In genomic region chr17:30372755-30373154, GRCh38 we compare ENCODE assay signal across 13 cellular contexts. TPM values are rescaled to one million over a fixed set of nuclear protein-coding genes. Genes with fewer than 3 reads are reported as not detected.
A peak's percentile ranks its signal among the peaks of the same experiment; 100 is the strongest.
DNase-seq lines count a peak whose midpoint lies in the region; ATAC-seq and TF ChIP-seq lines count a peak whose summit lies in the region.
"Had no signal": no experiment of that assay in that cellular context is flagged by ENCODE, and none has a peak within 500 bp of the region (broad histone marks: within the 10 kb centered on the region; RNA-seq: fewer than 3 reads in every experiment).

No MANE protein-coding gene starts in this region.

- H4K20me1 ChIP-seq in DND-41 (ENCODE audit: insufficient read depth, low read length), result no peaks in the 10 kb centered on the region

- no peak overlapping the region for H3K4me3 ChIP-seq in DND-41 (ENCODE audit: low read depth in 1 of 2, low read length in 2 of 2)
- H3K4me3 ChIP-seq in H7 (ENCODE audit: insufficient read depth, low read depth, low read length), result no peak overlapping the region
- H3K4me3 ChIP-seq in right atrium auricular region, result no peak overlapping the region
- H3K4me3 ChIP-seq: gastrocnemius medialis, spleen had no signal

- no peaks in the 10 kb centered on the region for H3K36me3 ChIP-seq in DND-41 (ENCODE audit: insufficient read depth, low read length)
- H3K36me3 ChIP-seq in H7 (replicated peaks; ENCODE audit: control insufficient read depth, insufficient read depth, low read length), result no peaks in the 10 kb centered on the region
- H3K36me3 ChIP-seq in right atrium auricular region, result no peaks in the 10 kb centered on the region
- H3K36me3 ChIP-seq: gastrocnemius medialis, spleen had no signal

- no peak for ATAC-seq in DND-41 (ENCODE audit: insufficient read depth, low read depth)
- peak; percentile 87 for ATAC-seq in foreskin keratinocyte
- ATAC-seq in GM21528 (IDR thresholded peaks at IDR 0.05; ENCODE audit: low FRiP score, unreplicated experiment), result no peak
- ATAC-seq: gastrocnemius medialis had no signal

- TF ChIP-seq CTCF in DND-41 (IDR thresholded peaks at IDR 0.05; ENCODE audit: borderline replicate concordance, extremely low read depth, low read length, poor library complexity, severe bottlenecking), result peak; percentile 32
- peak; percentile 58 for TF ChIP-seq CTCF in foreskin keratinocyte (conservative IDR thresholded peaks at IDR 0.05)
- TF ChIP-seq CTCF in right atrium auricular region (IDR thresholded peaks at IDR 0.05), result no peak

- H3K9me3 ChIP-seq in DND-41 (ENCODE audit: insufficient read depth, low read length, severe bottlenecking), result no peaks in the 10 kb centered on the region
- no peaks in the 10 kb centered on the region for H3K9me3 ChIP-seq in right atrium auricular region
- H3K9me3 ChIP-seq: gastrocnemius medialis, spleen had no signal

- H3K4me1 Mint-ChIP-seq in T-helper 1 cell treated with Interleukin-12 subunit alpha and Interleukin-12 subunit beta and Interleukin-4 antibody, amounts not matched to agents 30 μg/mL and 1 μg/mL, for 36 hours (ENCODE audit: low read depth), result peaks cover 28% of the 10 kb centered on the region

- no peaks in the 10 kb centered on the region for H3K79me2 ChIP-seq in DND-41 (ENCODE audit: insufficient read depth, low read length)

- no peak overlapping the region for H3K27ac ChIP-seq in DND-41 (ENCODE audit: low read length)
- no peak overlapping the region for H3K27ac ChIP-seq in foreskin keratinocyte
- no peak overlapping the region for H3K27ac ChIP-seq in right atrium auricular region
- H3K27ac ChIP-seq: gastrocnemius medialis, spleen had no signal

- H3K9ac ChIP-seq in DND-41 (ENCODE audit: low read depth, low read length), result no peak overlapping the region

- H3K27me3 ChIP-seq in DND-41 (ENCODE audit: insufficient read depth, low read length, poor library complexity) (peaks cover 3% of the 10 kb centered on the region), H7 (ENCODE audit: control insufficient read depth, insufficient read depth, low read length) (peaks cover 8% of the 10 kb centered on the region), foreskin keratinocyte (no peaks in the 10 kb centered on the region), right atrium auricular region (no peaks in the 10 kb centered on the region)
- H3K27me3 ChIP-seq: gastrocnemius medialis had no signal

- H3K4me1 ChIP-seq in DND-41 (ENCODE audit: insufficient read depth, low read length) (no peaks in the 10 kb centered on the region), foreskin keratinocyte (peaks cover 14% of the 10 kb centered on the region), right atrium auricular region (peaks cover 0 to 13% of the 10 kb centered on the region in 2 donors)
- H3K4me1 ChIP-seq: gastrocnemius medialis had no signal

- no peak overlapping the region for H2AFZ ChIP-seq in DND-41 (ENCODE audit: low read depth, low read length)

- H3K27ac Mint-ChIP-seq in T-helper 1 cell treated with Interleukin-12 subunit alpha and Interleukin-12 subunit beta and Interleukin-4 antibody, amounts not matched to agents 30 μg/mL and 1 μg/mL, for 36 hours, result peak overlapping the region; percentile 22

- peaks cover 2% of the 10 kb centered on the region for H3K36me3 Mint-ChIP-seq in T-helper 1 cell treated with Interleukin-12 subunit alpha and Interleukin-12 subunit beta and Interleukin-4 antibody, amounts not matched to agents 30 μg/mL and 1 μg/mL, for 36 hours (ENCODE audit: low read depth)

- DNase-seq in DND-41 (no peak), H7 (peak; percentile 20), foreskin keratinocyte (peak; percentile 85 to 92), right atrium auricular region (ENCODE audit: low spot score) (no peak), T-helper 9 cell (no peak), occipital lobe (lab: John Stamatoyannopoulos, UW) (no peak)
- DNase-seq: gastrocnemius medialis, NCI-H2171, spleen had no signal

- no peaks in the 10 kb centered on the region for H3K27me3 Mint-ChIP-seq in T-helper 1 cell treated with Interleukin-12 subunit alpha and Interleukin-12 subunit beta and Interleukin-4 antibody, amounts not matched to agents 30 μg/mL and 1 μg/mL, for 36 hours (ENCODE audit: low read depth)

- no peak overlapping the region for H3K4me2 ChIP-seq in DND-41 (ENCODE audit: insufficient read depth, low read length)

- no peak overlapping the region for H3K4me3 Mint-ChIP-seq in T-helper 1 cell treated with Interleukin-12 subunit alpha and Interleukin-12 subunit beta and Interleukin-4 antibody, amounts not matched to agents 30 μg/mL and 1 μg/mL, for 36 hours

- no peaks in the 10 kb centered on the region for H3K9me3 Mint-ChIP-seq in T-helper 1 cell treated with Interleukin-12 subunit alpha and Interleukin-12 subunit beta and Interleukin-4 antibody, amounts not matched to agents 30 μg/mL and 1 μg/mL, for 36 hours

RNA-seq across cellular contexts. Expression of gene CPD, which starts 6.0 kb away (rescaled TPM):
- total RNA-seq in H7 (2014; rRNA removed; shearing (Covaris generic)), result 25.9 and 49.0 TPM in 2 replicates
- total RNA-seq in foreskin keratinocyte (31.2 and 31.8 TPM in 2 replicates), right atrium auricular region (10 to 100 TPM; 41.3 to 44.1 TPM), occipital lobe (60.4 TPM)
- 4.6 and 6.0 TPM in 2 replicates for polyA plus RNA-seq in foreskin keratinocyte

RNA-seq across cellular contexts. Expression of gene TMIGD1, which starts 38.9 kb away (rescaled TPM):
- total RNA-seq in H7 (2014; rRNA removed; shearing (Covaris generic)), result not detected in 2 replicates
- total RNA-seq in foreskin keratinocyte, result not detected in 2 replicates
- polyA plus RNA-seq in foreskin keratinocyte, result not detected in 2 replicates
- not detected for total RNA-seq in right atrium auricular region
- total RNA-seq in occipital lobe, result not detected
- total RNA-seq: mucosa of gallbladder; spleen; T-helper 2 cell treated with Interferon-gamma antibody and Interleukin-4, amounts not matched to agents 100 ng/mL and 5 ng/mL, for 36 hours had no signal
- polyA plus RNA-seq: spleen had no signal

Comparison
In these comparisons a context has a peak if more than half of its experiments do, and no peak if none do; other contexts are left out.
1. DNase-seq: peak in H7 (single experiment) and foreskin keratinocyte (2 of 2); none in DND-41 (single experiment), right atrium auricular region (single experiment), T-helper 9 cell (single experiment) and occipital lobe (single experiment).
2. CTCF ChIP-seq: peak in DND-41 (single experiment) and foreskin keratinocyte (single experiment); none in right atrium auricular region (0 of 2).